Comparison of ENCODE assay signal across 17 cellular contexts in the genomic region with DNA sequence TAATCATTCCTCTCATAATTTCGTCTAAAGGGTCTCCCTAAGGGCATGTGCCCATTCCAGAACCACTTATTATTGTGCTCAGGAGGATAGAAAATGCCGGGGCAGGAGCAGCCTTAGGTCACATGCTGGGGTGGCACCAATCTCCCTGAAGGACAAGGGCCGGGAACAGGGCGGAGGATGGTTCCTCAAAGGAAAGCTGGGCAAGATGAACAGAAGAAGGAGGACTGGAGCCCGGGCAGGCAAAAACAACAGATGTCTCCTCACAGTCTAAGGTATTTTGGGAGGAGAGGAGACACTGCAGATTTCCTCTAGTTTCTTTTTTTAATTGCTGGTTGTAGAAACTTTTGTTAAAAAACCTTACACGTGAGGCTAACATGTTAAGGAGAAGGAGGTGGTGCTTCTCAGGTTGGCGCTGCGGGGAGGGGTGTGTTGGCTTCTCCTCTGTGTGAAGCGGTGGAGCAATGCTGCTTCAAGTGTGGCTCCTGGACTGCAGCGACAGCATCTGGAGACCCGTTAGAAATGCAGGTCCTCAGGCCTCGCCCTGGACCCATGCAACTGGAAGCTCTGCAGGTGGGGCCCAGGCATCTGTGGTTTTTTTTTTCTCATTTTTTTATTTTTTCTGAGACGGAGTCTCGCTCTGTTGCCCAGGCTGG. TPM values are rescaled to one million over a fixed set of nuclear protein-coding genes. Genes with fewer than 3 reads are reported as not detected.
DNase-seq lines count a peak whose midpoint lies in the region; ATAC-seq, FAIRE-seq and TF ChIP-seq lines count a peak whose summit lies in the region.
"Had no signal": no experiment of that assay in that cellular context is flagged by ENCODE, and none has a peak within 500 bp of the region (broad histone marks: within the 10 kb centered on the region; RNA-seq: fewer than 3 reads in every experiment).

No MANE protein-coding gene starts in this region.

- H3K4me1 ChIP-seq in OCI-LY1 (ENCODE audit: insufficient read depth, low read length, severe bottlenecking) (no peaks in the 10 kb centered on the region), K562 (replicated peaks in 1 of 2; ENCODE audit: control insufficient read depth in 2 of 2, insufficient read depth in 2 of 2, low read length in 2 of 2) (no peaks in the 10 kb centered on the region; a peak in 1 of 5 replicates)
- H3K4me1 ChIP-seq: A549, Caco-2, HAP-1 had no signal

- TF ChIP-seq CTCF in OCI-LY1 (IDR thresholded peaks at IDR 0.05; ENCODE audit: low read length): peak; percentile 13; the same call in 1 of the 2 replicates
- TF ChIP-seq CTCF in K562 (IDR thresholded peaks at IDR 0.05 in 2 of 3, conservative IDR thresholded peaks at IDR 0.05 in 1 of 3; ENCODE audit: insufficient read depth in 2 of 3, low read depth in 1 of 3, low read length in 3 of 3): peak; percentile 22 to 32 (median 29); a peak in 3 of 6 replicates

- H3K27ac ChIP-seq in OCI-LY1 (ENCODE audit: low read depth, low read length, poor library complexity, severe bottlenecking) (no peak overlapping the region), K562 (ENCODE audit: extremely low read depth, low read depth, low read length) (no peak overlapping the region)
- H3K27ac ChIP-seq: A549, C4-2B, GM23248 had no signal

- DNase-seq in K562 (ENCODE audit: extremely low read depth in 1 of 4, low spot score in 3 of 4): peak in 2 of 4 experiments; percentile 24
- peak in 6 of 10 donors; percentile 41 to 92 (median 78) for DNase-seq in posterior cingulate gyrus
- no peak for DNase-seq in NCI-H345 (lab: John Stamatoyannopoulos, UW)
- no peak for DNase-seq in stimulated activated naive CD8-positive, alpha-beta T cell treated with anti-CD3 and anti-CD28 coated beads, Interleukin-15, Interleukin-2, amounts not matched to agents 100 U/mL and 50 U/mL, for 24 hours
- DNase-seq in HuH-7.5 (ENCODE audit: low spot score): no peak
- DNase-seq: AML-193; Caco-2; CD4-positive, alpha-beta T cell; DMS79 treated with DMSO at 0.1 percent for 48 hours; GM23248 had no signal

- no peak overlapping the region for H3K4me2 ChIP-seq in OCI-LY1 (ENCODE audit: low read length)
- H3K4me2 ChIP-seq in K562 (ENCODE audit: insufficient read depth, low read length): no peak overlapping the region
- H3K4me2 ChIP-seq: A549 had no signal

- TF ChIP-seq POLR2A in K562 (conservative IDR thresholded peaks at IDR 0.05): no peak

- no peaks in the 10 kb centered on the region for H3F3A ChIP-seq in OCI-LY1 (ENCODE audit: insufficient read depth, low read length)

- H3K36me3 ChIP-seq in OCI-LY1 (ENCODE audit: insufficient read depth, low read length) (no peaks in the 10 kb centered on the region), K562 (ENCODE audit: control insufficient read depth, insufficient read depth, low read length) (no peaks in the 10 kb centered on the region)
- H3K36me3 ChIP-seq: HAP-1 had no signal

- CTCF ChIA-PET in K562 (lab: Yijun Ruan, JAX; ENCODE audit: low intra/inter-chr PET ratio): no interaction called here

- H3K9ac ChIP-seq in OCI-LY1 (ENCODE audit: low read length) (no peak overlapping the region), K562 (ENCODE audit: insufficient read depth in 1 of 2, low read depth in 2 of 2, low read length in 2 of 2) (no peak overlapping the region)
- H3K9ac ChIP-seq: GM23248 had no signal

- peak; percentile 81 for ATAC-seq in K562
- no peak for ATAC-seq in stimulated activated naive CD8-positive, alpha-beta T cell treated with anti-CD3 and anti-CD28 coated beads, Interleukin-15, Interleukin-2, amounts not matched to agents 100 U/mL and 50 U/mL, for 24 hours
- ATAC-seq: A549, GM12878, HepG2 had no signal

- no peaks in the 10 kb centered on the region for H3K27me3 ChIP-seq in OCI-LY1 (ENCODE audit: insufficient read depth, low read length)
- H3K27me3 ChIP-seq in K562 (ENCODE audit: control insufficient read depth in 2 of 2, insufficient read depth in 2 of 2, low read length in 2 of 2): peaks cover 1 to 12% of the 10 kb centered on the region in 2 experiments; a peak in 3 of 5 replicates

- in situ Hi-C loops in K562 (cut with MboI): no loop called here

- POLR2A ChIA-PET in K562 (lab: Yijun Ruan, JAX): no interaction called here

- no peaks in the 10 kb centered on the region for H3K79me2 ChIP-seq in OCI-LY1 (ENCODE audit: insufficient read depth, low read length)
- H3K79me2 ChIP-seq in K562 (ENCODE audit: control insufficient read depth, insufficient read depth, low read length): no peaks in the 10 kb centered on the region

- H4K20me1 ChIP-seq in OCI-LY1 (ENCODE audit: insufficient read depth, low read length) (no peaks in the 10 kb centered on the region), K562 (replicated peaks; ENCODE audit: control insufficient read depth, insufficient read depth, low read length) (no peaks in the 10 kb centered on the region)

- TF ChIP-seq RAD21 in K562 (CRISPR knock-in tag; conservative IDR thresholded peaks at IDR 0.05 in 1 of 2, IDR thresholded peaks at IDR 0.05 in 1 of 2): no peak; a peak in 1 of 4 replicates

- TF ChIP-seq EP300 in K562 (IDR thresholded peaks at IDR 0.05; ENCODE audit: low read length): no peak

- intact Hi-C loops in K562 (cut with micrococcal nuclease) (no loop called here), posterior cingulate gyrus (cut with DNase I) (no loop called here)

- no peak overlapping the region for H2AFZ ChIP-seq in OCI-LY1 (ENCODE audit: low read length)
- H2AFZ ChIP-seq in K562 (ENCODE audit: low read depth, low read length): no peak overlapping the region
- H2AFZ ChIP-seq: GM23248 had no signal

- H3K9me2 ChIP-seq in OCI-LY1 (ENCODE audit: low read depth, low read length): no peaks in the 10 kb centered on the region

- no TSS peak for BruUV-seq in K562 (replicated peaks; lab: Mats Ljungman, UMichigan)

- H3K9me3 ChIP-seq in OCI-LY1 (ENCODE audit: low read length) (no peaks in the 10 kb centered on the region), K562 (replicated peaks; ENCODE audit: control insufficient read depth, insufficient read depth, low read depth, low read length) (no peaks in the 10 kb centered on the region)
- H3K9me3 ChIP-seq: A549, Caco-2, HAP-1 had no signal

- 3% methylated on average over 13 of the region's 14 CpGs for WGBS in K562 (ENCODE audit: insufficient coverage, low coverage, missing lambda C conversion rate)

- no peak overlapping the region for H3K4me3 ChIP-seq in OCI-LY1 (ENCODE audit: low read depth, low read length, poor library complexity, severe bottlenecking)
- no peak overlapping the region for H3K4me3 ChIP-seq in K562
- H3K4me3 ChIP-seq: A549, GM12878, GM23248, HAP-1 had no signal

- no peaks in the 10 kb centered on the region for H3K9me1 ChIP-seq in K562 (ENCODE audit: control insufficient read depth, insufficient read depth, low read length)

- no peak for FAIRE-seq in K562 (lab: Jason Lieb, UNC)
- FAIRE-seq: A549, GM12878, GM19239, HepG2 had no signal

TF ChIP-seq in K562, 482 proteins besides CTCF, POLR2A, EP300 and RAD21 (continues in another document):
- TF ChIP-seq ZNF316 (IDR thresholded peaks at IDR 0.05) (no peak), HNRNPH1 (optimal IDR thresholded peaks at IDR 0.05; ENCODE audit: low read depth, low read length) (no peak), PCBP2 (IDR thresholded peaks at IDR 0.05; ENCODE audit: low read depth, low read length, poor library complexity, severe bottlenecking) (no peak)

RNA-seq across cellular contexts. Expression of gene TMEM132B, which starts 43.8 kb away (rescaled TPM):
- not detected in 2 replicates for total RNA-seq in K562 (2011; cell fraction: chromatin; rRNA removed; ENCODE audit: low replicate concordance)
- not detected in 2 replicates for total RNA-seq in K562 (2011; cell fraction: nucleolus; rRNA removed)
- not detected in 2 replicates for total RNA-seq in K562 (2011; cell fraction: nucleoplasm; rRNA removed)
- total RNA-seq in K562 (2014; rRNA removed) (not detected in 2 replicates), K562 (2014; rRNA removed; fragmentation: Illumina TruSeq; extraction: Trizol) (0.04 TPM in 1 of 2 replicates, not detected in the other), K562 (2015; rRNA removed; fragmentation: Illumina TruSeq; extraction: Trizol) (0.07 TPM in 1 of 2 replicates, not detected in the other), K562 (2021) (0.18 TPM in 1 of 2 replicates, not detected in the other)
- polyA plus RNA-seq in K562 (2011; rRNA removed) (0.01 TPM in 1 of 2 replicates, not detected in the other), K562 (2014; fragmentation: Illumina TruSeq; extraction: Trizol) (0.13 TPM in 1 of 2 replicates, not detected in the other), K562 (2014; fragmentation: Nextera tagmentation; extraction: Ambion mirVana) (not detected), K562 (2014; rRNA removed) (not detected in 2 replicates)
- not detected in 2 replicates for polyA plus RNA-seq in K562 (2011; cell fraction: cytosol; rRNA removed)
- polyA plus RNA-seq in K562 (2011; cell fraction: nucleus; rRNA removed): 0.04 and 0.11 TPM in 2 replicates
- 0.01 and 0.14 TPM in 2 replicates for polyA plus RNA-seq in K562 (2012)
- polyA minus RNA-seq in K562 (2011; rRNA and poly(A)+ RNA removed): not detected in 2 replicates
- polyA minus RNA-seq in K562 (2011; cell fraction: cytosol; rRNA and poly(A)+ RNA removed): not detected in 2 replicates
- polyA minus RNA-seq in K562 (2011; cell fraction: nucleus; rRNA and poly(A)+ RNA removed): not detected in 2 replicates
- total RNA-seq: Caco-2; CD4-positive, alpha-beta T cell had no signal
- polyA plus RNA-seq: HepG2 had no signal

Comparison
In these comparisons a context has a peak if more than half of its experiments do, and no peak if none do; other contexts are left out.
1. DNase-seq: peak in posterior cingulate gyrus (6 of 10); none in NCI-H345 (single experiment), stimulated activated naive CD8-positive, alpha-beta T cell treated with anti-CD3 and anti-CD28 coated beads, Interleukin-15, Interleukin-2, amounts not matched to agents 100 U/mL and 50 U/mL, for 24 hours (single experiment) and HuH-7.5 (single experiment).